ENCODE assay signal across 8 cellular contexts in the genomic region with DNA sequence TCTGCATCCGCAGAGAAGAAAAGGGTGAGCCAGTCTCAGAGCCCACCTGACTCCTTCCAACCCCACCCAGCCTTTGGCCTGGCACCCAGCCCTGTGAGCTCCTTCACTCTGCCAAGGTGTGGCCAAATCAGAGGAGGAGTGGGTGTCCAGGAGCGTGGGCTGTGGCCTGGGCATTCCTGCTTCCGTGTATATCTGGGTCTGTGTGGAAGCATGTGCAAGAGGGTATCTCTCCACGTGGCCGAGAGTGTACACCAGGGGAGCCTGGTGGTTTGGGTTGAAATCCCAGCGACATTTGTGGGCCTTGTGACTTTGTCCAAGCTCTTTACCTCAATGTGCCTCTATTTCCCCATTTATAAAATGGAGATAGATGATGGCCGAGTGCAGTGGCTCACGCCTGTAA. TPM values are rescaled to one million over a fixed set of nuclear protein-coding genes. Genes with fewer than 3 reads are reported as not detected.
"Had no signal": no experiment of that assay in that cellular context is flagged by ENCODE, and none has a peak within 500 bp of the region (broad histone marks: within the 10 kb centered on the region; RNA-seq: fewer than 3 reads in every experiment).

No MANE protein-coding gene starts in this region.

- DNase-seq: GM23248, GOT3, H9, HCEC 1CT, KBM-7 had no signal

- H3K9me3 Mint-ChIP-seq: H9, IgD-negative memory B cell had no signal

- H3K4me2 ChIP-seq: KMS-11 had no signal

- H3K4me3 Mint-ChIP-seq: H9 had no signal

- H3K27ac Mint-ChIP-seq: H9, IgD-negative memory B cell had no signal

- H3K9ac ChIP-seq: GM23248, KMS-11 had no signal

- H3K36me3 Mint-ChIP-seq: IgD-negative memory B cell had no signal

- H3K4me3 ChIP-seq: GM23248 had no signal

- H3K27ac ChIP-seq: GM23248, KMS-11 had no signal

- H2AFZ ChIP-seq: GM23248 had no signal

RNA-seq across cellular contexts. Expression of a gene that starts 29.8 kb away (rescaled TPM):
- total RNA-seq: GM23248, H9, HT-29 had no signal
- polyA plus RNA-seq: GM23248, IgD-negative memory B cell had no signal
